In the genomic region with DNA sequence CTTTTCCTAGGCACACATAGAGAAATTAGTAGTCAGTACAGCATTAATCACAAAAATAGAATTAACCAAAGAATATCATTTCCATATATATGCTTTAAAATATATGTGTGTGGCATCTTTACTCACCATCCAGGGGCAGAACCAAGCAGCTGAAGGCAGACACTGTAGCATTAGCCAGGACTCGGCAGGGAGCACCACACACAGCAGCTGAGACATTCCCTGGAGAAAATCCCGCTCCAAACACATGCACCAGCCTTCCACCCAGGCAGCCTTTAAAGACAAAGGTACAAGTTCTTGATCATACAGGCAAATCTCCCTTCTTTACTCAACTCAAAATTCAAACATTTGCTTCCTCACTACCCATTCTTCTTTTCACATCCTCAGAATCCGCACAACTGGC, we compare ENCODE assay signal across 32 cellular contexts.
"Had no signal": no experiment of that assay in that cellular context is flagged by ENCODE, and none has a peak within 500 bp of the region (broad histone marks: within the 10 kb centered on the region; RNA-seq: fewer than 3 reads in every experiment).

No MANE protein-coding gene starts in this region.

- H3K4me3 Mint-ChIP-seq: activated B cell treated with CpG ODN at 0.5 μM for 24 hours; activated CD4-positive, alpha-beta T cell treated with anti-CD3 and anti-CD28 coated beads, Interleukin-2, amount 10 ng/mL, durations not matched to agents 7 days and 5 days; activated CD8-positive, alpha-beta T cell treated with anti-CD3 and anti-CD28 coated beads, Interleukin-2, amount 10 ng/mL, durations not matched to agents 7 days and 5 days; activated naive CD4-positive, alpha-beta T cell treated with anti-CD3 and anti-CD28 coated beads, Interleukin-2, amount 50 U/mL, for 24 hours; activated naive CD8-positive, alpha-beta T cell treated with anti-CD3 and anti-CD28 coated beads, Interleukin-2, amount 10 ng/mL, durations not matched to agents 7 days and 5 days; activated T-cell treated with anti-CD3 and anti-CD28 coated beads, Interleukin-2, amount 50 U/mL, for 24 hours; central memory CD8-positive, alpha-beta T cell; T-helper 1 cell treated with Interleukin-12 subunit alpha and Interleukin-12 subunit beta and Interleukin-4 antibody, amounts not matched to agents 30 μg/mL and 1 μg/mL, for 36 hours; T-helper 2 cell treated with Interferon-gamma antibody and Interleukin-4, amounts not matched to agents 5 μg/mL and 100 μg/mL, for 36 hours had no signal

- H3K9me3 ChIP-seq: ascending aorta had no signal

- H3K36me3 ChIP-seq: ascending aorta, cardiac muscle cell had no signal

- H3K4me2 ChIP-seq: KMS-11, PC-9 had no signal

- H3K36me3 Mint-ChIP-seq: activated naive CD4-positive, alpha-beta T cell treated with anti-CD3 and anti-CD28 coated beads, Interleukin-2, amount 50 U/mL, for 24 hours; activated naive CD8-positive, alpha-beta T cell treated with anti-CD3 and anti-CD28 coated beads, Interleukin-2, amount 10 ng/mL, durations not matched to agents 7 days and 5 days had no signal

- H3K27ac ChIP-seq: ascending aorta, cardiac muscle cell, KMS-11, PC-9, RWPE1 had no signal

- H3K27me3 ChIP-seq: ascending aorta, cardiac muscle cell had no signal

- ATAC-seq: activated CD8-positive, alpha-beta T cell treated with anti-CD3 and anti-CD28 coated beads, Interleukin-2, amount 10 ng/mL, durations not matched to agents 7 days and 5 days; Right ventricle myocardium inferior had no signal

- H3K4me1 ChIP-seq: ascending aorta had no signal

- H3K9ac ChIP-seq: KMS-11 had no signal

- H3K4me3 ChIP-seq: ascending aorta, cardiac muscle cell, PC-9 had no signal

- DNase-seq: activated B cell treated with CpG ODN at 0.5 μM for 24 hours; activated CD4-positive, alpha-beta T cell treated with anti-CD3 and anti-CD28 coated beads, Interleukin-2, amount 10 ng/mL, durations not matched to agents 7 days and 5 days; activated CD4-positive, alpha-beta T cell treated with anti-CD3 and anti-CD28 coated beads, Interleukin-2, amount 50 U/mL, for 48 hours; activated CD4-positive, CD25-positive, alpha-beta regulatory T cell treated with anti-CD3 and anti-CD28 coated beads, Interleukin-2, amount 50 U/mL, for 72 hours; activated CD8-positive, alpha-beta T cell treated with anti-CD3 and anti-CD28 coated beads, Interleukin-2, amount 10 ng/mL, durations not matched to agents 7 days and 5 days; activated gamma-delta T cell; activated naive CD4-positive, alpha-beta T cell treated with Interleukin-2 at 50 U/mL for 16 hours; activated naive CD8-positive, alpha-beta T cell treated with anti-CD3 and anti-CD28 coated beads, Interleukin-2, amount 10 ng/mL, durations not matched to agents 7 days and 5 days; activated T-cell treated with anti-CD3 and anti-CD28 coated beads, Interleukin-2, amount 50 U/mL, for 24 hours; amygdala; MM.1S; MV-4-11; NCI-H1092; NCI-H187 treated with DMSO at 0.1 percent for 48 hours; NCI-H2081; NCI-H2171 treated with DMSO at 0.1 percent for 48 hours; NCI-H2227 treated with DMSO at 0.1 percent for 48 hours; NCI-H446; NCI-H510A treated with DMSO at 0.1 percent for 48 hours; NK-92 treated with Interleukin-12 subunit alpha and Interleukin-12 subunit beta, amount 100 ng/mL, for 24 hours; PC-9; SIG-M5 had no signal

- H3K27ac Mint-ChIP-seq: activated B cell treated with CpG ODN at 0.5 μM for 24 hours; activated CD4-positive, alpha-beta T cell treated with anti-CD3 and anti-CD28 coated beads, Interleukin-2, amount 10 ng/mL, durations not matched to agents 7 days and 5 days; activated CD8-positive, alpha-beta T cell treated with anti-CD3 and anti-CD28 coated beads, Interleukin-2, amount 10 ng/mL, durations not matched to agents 7 days and 5 days; activated naive CD4-positive, alpha-beta T cell treated with anti-CD3 and anti-CD28 coated beads, Interleukin-2, amount 50 U/mL, for 24 hours; activated naive CD8-positive, alpha-beta T cell treated with anti-CD3 and anti-CD28 coated beads, Interleukin-2, amount 10 ng/mL, durations not matched to agents 7 days and 5 days; activated T-cell treated with anti-CD3 and anti-CD28 coated beads, Interleukin-2, amount 50 U/mL, for 24 hours; activated T-helper 2 cell treated with anti-CD3 and anti-CD28 coated beads, Interferon-gamma antibody, Interleukin-2, Interleukin-4, amounts not matched to agents 10 μg/mL and 5 μg/mL and 100 μg/mL, durations not matched to agents 14 hours and 24 hours and 36 hours; T-helper 1 cell treated with Interleukin-12 subunit alpha and Interleukin-12 subunit beta and Interleukin-4 antibody, amounts not matched to agents 30 μg/mL and 1 μg/mL, for 36 hours; T-helper 2 cell treated with Interferon-gamma antibody and Interleukin-4, amounts not matched to agents 5 μg/mL and 100 μg/mL, for 36 hours had no signal

- H2AFZ ChIP-seq: PC-9 had no signal

- H3K9me3 Mint-ChIP-seq: activated B cell treated with CpG ODN at 0.5 μM for 24 hours; activated CD4-positive, alpha-beta T cell treated with anti-CD3 and anti-CD28 coated beads, Interleukin-2, amount 10 ng/mL, durations not matched to agents 7 days and 5 days; activated naive CD4-positive, alpha-beta T cell treated with anti-CD3 and anti-CD28 coated beads, Interleukin-2, amount 50 U/mL, for 24 hours; activated naive CD8-positive, alpha-beta T cell treated with anti-CD3 and anti-CD28 coated beads, Interleukin-2, amount 10 ng/mL, durations not matched to agents 7 days and 5 days; activated T-cell treated with anti-CD3 and anti-CD28 coated beads, Interleukin-2, amount 50 U/mL, for 24 hours; activated T-helper 2 cell treated with anti-CD3 and anti-CD28 coated beads, Interferon-gamma antibody, Interleukin-2, Interleukin-4, amounts not matched to agents 10 μg/mL and 5 μg/mL and 100 μg/mL, durations not matched to agents 14 hours and 24 hours and 36 hours; central memory CD8-positive, alpha-beta T cell; T-helper 1 cell treated with Interleukin-12 subunit alpha and Interleukin-12 subunit beta and Interleukin-4 antibody, amounts not matched to agents 30 μg/mL and 1 μg/mL, for 36 hours; T-helper 2 cell treated with Interferon-gamma antibody and Interleukin-4, amounts not matched to agents 5 μg/mL and 100 μg/mL, for 36 hours had no signal

- H3K4me1 Mint-ChIP-seq: activated B cell treated with CpG ODN at 0.5 μM for 24 hours; activated CD4-positive, alpha-beta T cell treated with anti-CD3 and anti-CD28 coated beads, Interleukin-2, amount 10 ng/mL, durations not matched to agents 7 days and 5 days; activated naive CD4-positive, alpha-beta T cell treated with anti-CD3 and anti-CD28 coated beads, Interleukin-2, amount 50 U/mL, for 24 hours; activated naive CD8-positive, alpha-beta T cell treated with anti-CD3 and anti-CD28 coated beads, Interleukin-2, amount 10 ng/mL, durations not matched to agents 7 days and 5 days; central memory CD8-positive, alpha-beta T cell had no signal
